Comparison of ENCODE assay signal across 9 cellular contexts in the genomic region with DNA sequence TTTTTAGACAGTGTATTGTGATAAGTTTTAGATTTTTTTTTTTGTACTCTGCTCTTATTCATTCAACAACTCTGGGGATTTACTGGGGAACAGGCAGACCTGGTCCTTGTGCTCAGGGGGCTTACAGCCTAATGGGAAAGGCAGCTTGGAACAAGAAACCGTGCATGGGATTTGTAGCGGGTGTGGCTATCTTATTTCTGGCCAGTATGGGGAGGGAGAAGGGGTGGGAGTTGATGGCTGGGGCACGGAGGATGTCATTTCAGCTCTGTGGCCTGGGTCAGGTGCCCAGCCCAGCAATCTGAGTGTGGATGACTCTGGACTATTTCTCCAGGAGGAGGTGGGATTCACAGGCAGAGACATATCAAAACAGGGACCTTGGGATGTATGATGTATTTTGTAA. TPM values are rescaled to one million over a fixed set of nuclear protein-coding genes. Genes with fewer than 3 reads are reported as not detected.
DNase-seq lines count a peak whose midpoint lies in the region; ATAC-seq and TF ChIP-seq lines count a peak whose summit lies in the region.
"Had no signal": no experiment of that assay in that cellular context is flagged by ENCODE, and none has a peak within 500 bp of the region (broad histone marks: within the 10 kb centered on the region; RNA-seq: fewer than 3 reads in every experiment).

No MANE protein-coding gene starts in this region.

- CTCF ChIA-PET in activated CD4-positive, alpha-beta T cell treated with anti-CD3 and anti-CD28 coated beads for 36 hours (lab: Charles Lee): no interaction called here

- H3K36me3 ChIP-seq in mucosa of stomach (ENCODE audit: control insufficient read depth, insufficient read depth, low read length): no peaks in the 10 kb centered on the region
- no peaks in the 10 kb centered on the region for H3K36me3 ChIP-seq in suprapubic skin

- TF ChIP-seq EP300 in suprapubic skin (IDR thresholded peaks at IDR 0.05): no peak

- peak overlapping the region; percentile 23 for H3K9ac ChIP-seq in mucosa of stomach (ENCODE audit: low read length)

- H3K9me3 ChIP-seq in mucosa of stomach (ENCODE audit: control insufficient read depth, low read length) (no peaks in the 10 kb centered on the region), suprapubic skin (no peaks in the 10 kb centered on the region)

- no peak for ATAC-seq in activated CD4-positive, alpha-beta T cell treated with anti-CD3 and anti-CD28 coated beads for 36 hours
- no peak for ATAC-seq in GM18505 (IDR thresholded peaks at IDR 0.05; ENCODE audit: unreplicated experiment)

- POLR2A ChIA-PET in activated CD4-positive, alpha-beta T cell treated with anti-CD3 and anti-CD28 coated beads for 36 hours (lab: Charles Lee): no interaction called here

- no peaks in the 10 kb centered on the region for H3K9me3 Mint-ChIP-seq in activated CD4-positive, alpha-beta T cell treated with anti-CD3 and anti-CD28 coated beads for 36 hours (ENCODE audit: low read depth)
- H3K9me3 Mint-ChIP-seq in chondrocyte (ENCODE audit: low read depth): no peaks in the 10 kb centered on the region

- DNase-seq in activated CD4-positive, alpha-beta T cell treated with anti-CD3 and anti-CD28 coated beads for 36 hours: no peak
- no peak for DNase-seq in activated CD4-positive, alpha-beta T cell treated with anti-CD3 and anti-CD28 coated beads, Interleukin-2, amount 50 U/mL, for 4 hours
- DNase-seq in chondrocyte (ENCODE audit: low spot score) (peak; percentile 21), suprapubic skin (ENCODE audit: low spot score in 2 of 2) (no peak), NCI-H187 treated with DMSO at 0.1 percent for 48 hours (lab: John Stamatoyannopoulos, UW) (no peak), EL (no peak)
- DNase-seq: NCI-H2171 treated with DMSO at 0.1 percent for 48 hours had no signal

- H3K4me1 ChIP-seq in mucosa of stomach (ENCODE audit: control insufficient read depth, insufficient read depth, low read length): peaks cover 47% of the 10 kb centered on the region
- H3K4me1 ChIP-seq in suprapubic skin: peaks cover 41% of the 10 kb centered on the region

- peaks cover 3% of the 10 kb centered on the region for H3K36me3 Mint-ChIP-seq in activated CD4-positive, alpha-beta T cell treated with anti-CD3 and anti-CD28 coated beads for 36 hours (ENCODE audit: low read depth)
- no peaks in the 10 kb centered on the region for H3K36me3 Mint-ChIP-seq in chondrocyte (ENCODE audit: low read depth)

- no peak for TF ChIP-seq POLR2A in suprapubic skin (IDR thresholded peaks at IDR 0.05)
- no peak for TF ChIP-seq POLR2A in GM18505 (IDR thresholded peaks at IDR 0.05; ENCODE audit: borderline replicate concordance, extremely low read depth, insufficient read depth, insufficient read length)

- H3K4me3 Mint-ChIP-seq in activated CD4-positive, alpha-beta T cell treated with anti-CD3 and anti-CD28 coated beads for 36 hours: no peak overlapping the region
- no peak overlapping the region for H3K4me3 Mint-ChIP-seq in chondrocyte (ENCODE audit: unreplicated experiment)

- intact Hi-C loops in activated CD4-positive, alpha-beta T cell treated with anti-CD3 and anti-CD28 coated beads for 36 hours (cut with DNase I, micrococcal nuclease): loop anchor here (1.0 to 5.0 kb wide), 2 partner anchors 52 to 53 kb away; no protein-coding TSS in a partner anchor

- peaks cover 55% of the 10 kb centered on the region for H3K4me1 Mint-ChIP-seq in activated CD4-positive, alpha-beta T cell treated with anti-CD3 and anti-CD28 coated beads for 36 hours
- peaks cover 53% of the 10 kb centered on the region for H3K4me1 Mint-ChIP-seq in chondrocyte (ENCODE audit: low read depth)

- H3K27ac ChIP-seq in suprapubic skin: peak overlapping the region; percentile 82

- 65% methylated on average over 3 of the region's 3 CpGs for whole genome bisulfite sequencing in suprapubic skin

- H3K27me3 Mint-ChIP-seq in activated CD4-positive, alpha-beta T cell treated with anti-CD3 and anti-CD28 coated beads for 36 hours: no peaks in the 10 kb centered on the region
- H3K27me3 Mint-ChIP-seq in chondrocyte (ENCODE audit: low read depth): no peaks in the 10 kb centered on the region

- H3K4me3 ChIP-seq in mucosa of stomach (ENCODE audit: low read length) (no peak overlapping the region), suprapubic skin (no peak overlapping the region)

- H3K27me3 ChIP-seq in mucosa of stomach (ENCODE audit: control insufficient read depth, insufficient read depth, low read length) (no peaks in the 10 kb centered on the region), suprapubic skin (no peaks in the 10 kb centered on the region)

- H3K27ac Mint-ChIP-seq in activated CD4-positive, alpha-beta T cell treated with anti-CD3 and anti-CD28 coated beads for 36 hours: peak overlapping the region; percentile 88
- H3K27ac Mint-ChIP-seq in chondrocyte (ENCODE audit: unreplicated experiment): peak overlapping the region; percentile 99

- no peak for TF ChIP-seq CTCF in chondrocyte (IDR thresholded peaks at IDR 0.05)
- TF ChIP-seq CTCF in suprapubic skin (IDR thresholded peaks at IDR 0.05): no peak

RNA-seq across cellular contexts. Expression of a gene that starts 47.0 kb away (rescaled TPM):
- 10 to 100 TPM; 21.2 to 24.8 TPM for total RNA-seq in activated CD4-positive, alpha-beta T cell treated with anti-CD3 and anti-CD28 coated beads for 36 hours
- 11.7 to 16.4 TPM (median 15.7 TPM) in 3 replicates for total RNA-seq in chondrocyte
- total RNA-seq in suprapubic skin: 1 to 10 TPM; 4.8 to 9.0 (median 6.7) TPM
